8 cellular contexts compared by ENCODE assay signal in genomic region chr3:28241221-28242160, GRCh38.
A peak's percentile ranks its signal among the peaks of the same experiment; 100 is the strongest.
DNase-seq lines count a peak whose midpoint lies in the region; ATAC-seq and TF ChIP-seq lines count a peak whose summit lies in the region.

Gene CMC1, plus strand, starts transcription at chr3:28241619. Its CDS starts 175 bp downstream, at chr3:28241794.

- DNase-seq in AG09319 (ENCODE audit: extremely low read depth, low read depth) (peak; percentile 90), NCI-H446 treated with DMSO at 0.1 percent for 48 hours (lab: John Stamatoyannopoulos, UW) (peak; percentile 90), cerebellar cortex (ENCODE audit: low spot score) (peak; percentile 97), islet precursor cell (peak; percentile 99)
- DNase-seq in stimulated activated CD4-positive, alpha-beta T cell treated with anti-CD3 and anti-CD28 coated beads, Interleukin-12 subunit alpha, Interleukin-12 subunit beta, amount 100 ng/mL, for 48 hours (ENCODE audit: low read depth in 2 of 3, low spot score in 1 of 3) = peak; percentile 89 to 95 (median 92)

- TF ChIP-seq CTCF in AG09319 (IDR thresholded peaks at IDR 0.05; ENCODE audit: low read depth, low read length) = no peak

- ATAC-seq in GM19035 (IDR thresholded peaks at IDR 0.05; ENCODE audit: unreplicated experiment) (peak; percentile 98), HG03354 (IDR thresholded peaks at IDR 0.05; ENCODE audit: poor library complexity, severe bottlenecking, unreplicated experiment) (peak; percentile 93)
- ATAC-seq in activated CD4-positive, CD25-positive, alpha-beta regulatory T cell treated with anti-CD3 and anti-CD28 coated beads, Interleukin-2, amount 50 U/mL, for 24 hours = peak; percentile 98

Comparison
In these comparisons a context has a peak if more than half of its experiments do, and no peak if none do; other contexts are left out.
1. Peak in every context shown above with its lines: DNase-seq and ATAC-seq.